Comparison of ENCODE assay signal across 8 cellular contexts in genomic region chr9:4679268-4680177, GRCh38. TPM values are rescaled to one million over a fixed set of nuclear protein-coding genes. Genes with fewer than 3 reads are reported as not detected.
DNase-seq lines count a peak whose midpoint lies in the region; ATAC-seq and TF ChIP-seq lines count a peak whose summit lies in the region.

Gene CDC37L1, plus strand, starts transcription at chr9:4679569. Its CDS starts 199 bp downstream, at chr9:4679768.

- H3K36me3 ChIP-seq in right atrium auricular region (no peaks in the 10 kb centered on the region), psoas muscle (ENCODE audit: insufficient read depth in 1 of 2, low read depth in 1 of 2) (no peaks in the 10 kb centered on the region), uterus (no peaks in the 10 kb centered on the region)

- in situ Hi-C loops in GM13976 (cut with MboI; ENCODE audit: low sequenced_read_pairs, unreplicated experiment): no loop called here

- H3K4me1 ChIP-seq in right atrium auricular region (peaks cover 0 to 20% of the 10 kb centered on the region in 2 donors), psoas muscle (peaks cover 37% of the 10 kb centered on the region), uterus (no peaks in the 10 kb centered on the region)

- H3K9me3 ChIP-seq in right atrium auricular region (no peaks in the 10 kb centered on the region), psoas muscle (no peaks in the 10 kb centered on the region), uterus (no peaks in the 10 kb centered on the region)

- H3K27ac ChIP-seq in angular gyrus (ENCODE audit: low read depth, low read length) (peak within 1 kb of the TSS; percentile 95), right atrium auricular region (peak within 1 kb of the TSS; percentile 96 to 98), psoas muscle (peak within 1 kb of the TSS; percentile 96), uterus (peak within 1 kb of the TSS; percentile 94 to 95)

- intact Hi-C loops in T-helper 1 cell treated with Interleukin-12 subunit alpha and Interleukin-12 subunit beta and Interleukin-4 antibody, amounts not matched to agents 30 ng/mL and 1 ng/mL, for 36 hours (cut with micrococcal nuclease): loop anchor here (1.0 to 5.0 kb wide), 14 partner anchors 9 to 1835 kb away; partner anchors contain the start of genes CD274, JAK2, PLGRKT and PLPP6
- intact Hi-C loops in psoas muscle (cut with DNase I) (no loop called here), uterus (cut with DNase I; ENCODE audit: low total_unique reads) (loop anchor here (10.0 kb wide), 1 partner anchor 65 kb away; the partner anchor contains the start of gene AK3)

- ATAC-seq in HG02870 (IDR thresholded peaks at IDR 0.05; ENCODE audit: unreplicated experiment) (peak; percentile 97), psoas muscle (peak; percentile 91 to 98 (median 96))

- TF ChIP-seq CTCF in GM13976 (IDR thresholded peaks at IDR 0.05; ENCODE audit: borderline replicate concordance, control extremely low read depth, extremely low read depth, insufficient read depth, missing control alignments): peak; percentile 60
- peak; percentile 52 to 64 for TF ChIP-seq CTCF in right atrium auricular region (IDR thresholded peaks at IDR 0.05)
- peak; percentile 74 for TF ChIP-seq CTCF in psoas muscle (IDR thresholded peaks at IDR 0.05)
- peak; percentile 23 to 83 (median 71) for TF ChIP-seq CTCF in uterus (IDR thresholded peaks at IDR 0.05)

- DNase-seq in GM13976 (ENCODE audit: low spot score) (peak; percentile 94), NCI-H146 treated with DMSO at 0.1 percent for 48 hours (lab: John Stamatoyannopoulos, UW; ENCODE audit: unreplicated experiment) (peak; percentile 94), right atrium auricular region (ENCODE audit: low spot score) (peak; percentile 99), psoas muscle (peak; percentile 98 to 99), uterus (peak; percentile 98 to 99)

- no peaks in the 10 kb centered on the region for H3K27me3 ChIP-seq in right atrium auricular region
- H3K27me3 ChIP-seq in psoas muscle (ENCODE audit: insufficient read depth in 3 of 3, low read length in 2 of 3): no peaks in the 10 kb centered on the region
- no peaks in the 10 kb centered on the region for H3K27me3 ChIP-seq in uterus

- H3K4me3 ChIP-seq in right atrium auricular region (peak within 1 kb of the TSS; percentile 78 to 90), psoas muscle (peak within 1 kb of the TSS; percentile 78), uterus (peak within 1 kb of the TSS; percentile 74 to 82)

- peak; percentile 98 to 99 for TF ChIP-seq POLR2A in uterus (IDR thresholded peaks at IDR 0.05)

- 0 to 1% (median 0%) methylated on average over 65 to 66 of the region's 66 CpGs for WGBS in psoas muscle, 3 donors

RNA-seq across cellular contexts. Expression of gene CDC37L1, which starts in this region (rescaled TPM):
- 12.4 and 13.9 TPM in 2 replicates for total RNA-seq in T-helper 1 cell treated with Interleukin-12 subunit alpha and Interleukin-12 subunit beta and Interleukin-4 antibody, amounts not matched to agents 30 ng/mL and 1 ng/mL, for 36 hours
- total RNA-seq in right atrium auricular region: 10 to 100 TPM; 44.9 to 53.4 TPM
- 100 to 1,000 TPM in 1 of 4 donors, 10 to 100 TPM in 3; 67.3 to 150 (median 93.0) TPM for total RNA-seq in psoas muscle
- polyA plus RNA-seq in psoas muscle: 100 to 1,000 TPM in 1 of 3 donors, 10 to 100 TPM in 2; 46.7 to 184 (median 58.8) TPM
- 10 to 100 TPM; 21.1 to 50.5 (median 34.0) TPM for total RNA-seq in uterus

Comparison
In these comparisons a context has a peak if more than half of its experiments do, and no peak if none do; other contexts are left out.
1. Peak in every context shown above with its lines: DNase-seq, ATAC-seq, H3K4me3 ChIP-seq and H3K27ac ChIP-seq.
2. intact Hi-C loops: an anchor here in T-helper 1 cell treated with Interleukin-12 subunit alpha and Interleukin-12 subunit beta and Interleukin-4 antibody, amounts not matched to agents 30 ng/mL and 1 ng/mL, for 36 hours (1.0 to 5.0 kb wide) and uterus (10.0 kb wide); none called in psoas muscle.